Comparison of ENCODE assay signal across 11 cellular contexts in genomic region chr7:25614415-25614814, GRCh38.
"Had no signal": no experiment of that assay in that cellular context is flagged by ENCODE, and none has a peak within 500 bp of the region (broad histone marks: within the 10 kb centered on the region; RNA-seq: fewer than 3 reads in every experiment).

No MANE protein-coding gene starts in this region.

- DNase-seq: activated CD4-positive, alpha-beta T cell treated with anti-CD3 and anti-CD28 coated beads for 1 hour; activated CD8-positive, alpha-beta memory T cell treated with anti-CD3 and anti-CD28 coated beads, Interleukin-2, amount 50 U/mL, for 4 hours; activated CD8-positive, alpha-beta T cell treated with anti-CD3 and anti-CD28 coated beads for 36 hours; activated naive CD8-positive, alpha-beta T cell treated with anti-CD3 and anti-CD28 coated beads, Interleukin-2, amount 50 U/mL, for 24 hours; activated T-cell treated with anti-CD3 and anti-CD28 coated beads, Interleukin-2, amount 50 U/mL, for 72 hours; cerebellar nuclear complex; dermis blood vessel endothelial cell; stimulated activated CD4-positive, alpha-beta T cell treated with anti-CD3 and anti-CD28 coated beads, Interleukin-12 subunit alpha, Interleukin-12 subunit beta, amount 100 ng/mL, for 4 hours; stimulated activated CD4-positive, alpha-beta T cell treated with anti-CD3 and anti-CD28 coated beads, Interleukin-4, amount 100 ng/mL, for 1 hour; stimulated activated CD8-positive, alpha-beta memory T cell treated with anti-CD3 and anti-CD28 coated beads, Interleukin-4, amount 100 ng/mL, for 48 hours; stimulated activated naive CD8-positive, alpha-beta T cell treated with anti-CD3 and anti-CD28 coated beads, Interleukin-15, Interleukin-2, amounts not matched to agents 100 U/mL and 50 U/mL, for 24 hours had no signal
